10 cellular contexts compared by ENCODE assay signal in genomic region chr22:17726561-17727243, GRCh38. TPM values are rescaled to one million over a fixed set of nuclear protein-coding genes. Genes with fewer than 3 reads are reported as not detected.
DNase-seq lines count a peak whose midpoint lies in the region; ATAC-seq and TF ChIP-seq lines count a peak whose summit lies in the region.
"Had no signal": no experiment of that assay in that cellular context is flagged by ENCODE, and none has a peak within 500 bp of the region (broad histone marks: within the 10 kb centered on the region; RNA-seq: fewer than 3 reads in every experiment).

No MANE protein-coding gene starts in this region.

- H3K9me3 Mint-ChIP-seq in neural progenitor cell = no peaks in the 10 kb centered on the region

- H3K9ac ChIP-seq in neural progenitor cell = no peak overlapping the region
- H3K9ac ChIP-seq: KMS-11 had no signal

- H3K4me1 Mint-ChIP-seq in neural progenitor cell = no peaks in the 10 kb centered on the region

- H3K27ac ChIP-seq in dorsolateral prefrontal cortex (peak overlapping the region in 30 of 59 donors; percentile 7 to 89 (median 50)), neural progenitor cell (no peak overlapping the region)
- H3K27ac ChIP-seq: KMS-11 had no signal

- no peak overlapping the region for H3K4me2 ChIP-seq in neural progenitor cell
- H3K4me2 ChIP-seq: KMS-11 had no signal

- H3K27ac Mint-ChIP-seq in neural progenitor cell = peak overlapping the region; percentile 10

- H3K36me3 Mint-ChIP-seq in neural progenitor cell = peaks cover 23% of the 10 kb centered on the region

- H4K20me1 ChIP-seq in neural progenitor cell (ENCODE audit: low read depth) = no peaks in the 10 kb centered on the region

- TF ChIP-seq CTCF in dorsolateral prefrontal cortex (IDR thresholded peaks at IDR 0.05 in 54 of 56, conservative IDR thresholded peaks at IDR 0.05 in 2 of 56; ENCODE audit: low read depth in 1 of 56, partially characterized antibody in 56 of 56) (no peak), neural progenitor cell (IDR thresholded peaks at IDR 0.05) (no peak)

- H3K4me1 ChIP-seq in neural progenitor cell = no peaks in the 10 kb centered on the region

- H3K9me3 ChIP-seq in neural progenitor cell (ENCODE audit: low read depth) = no peaks in the 10 kb centered on the region

- no peaks in the 10 kb centered on the region for H3K36me3 ChIP-seq in neural progenitor cell

- no peak overlapping the region for H2AFZ ChIP-seq in neural progenitor cell (replicated peaks)

- in situ Hi-C loops in G401 (cut with HindIII; ENCODE audit: low sequenced_read_pairs) (no loop called here), ACHN (cut with HindIII; ENCODE audit: low pct_ligation_motif_present, low pct_unique_long_range_greater_than_20kb, low sequenced_read_pairs) (no loop called here)

- DNase-seq in G401 (ENCODE audit: low spot score) = peak; percentile 87
- peak; percentile 71 for DNase-seq in RPMI7951 (ENCODE audit: low read depth)
- DNase-seq in dorsolateral prefrontal cortex = peak in 1 of 10 donors; percentile 74
- DNase-seq in neural progenitor cell (ENCODE audit: low spot score) = no peak
- no peak for DNase-seq in effector CD8-positive, alpha-beta T cell (lab: John Stamatoyannopoulos, UW)
- no peak for DNase-seq in ACHN
- no peak for DNase-seq in stimulated activated CD4-positive, alpha-beta T cell treated with anti-CD3 and anti-CD28 coated beads, Interleukin-4, amount 100 ng/mL, for 1 hour
- DNase-seq: H7 had no signal

- no peaks in the 10 kb centered on the region for H3K79me2 ChIP-seq in neural progenitor cell (ENCODE audit: low read depth)

- H3K4me3 ChIP-seq in dorsolateral prefrontal cortex (no peak overlapping the region), neural progenitor cell (no peak overlapping the region)

- H3K27me3 ChIP-seq in dorsolateral prefrontal cortex = no peaks in the 10 kb centered on the region
- no peaks in the 10 kb centered on the region for H3K27me3 ChIP-seq in neural progenitor cell

- intact Hi-C loops in dorsolateral prefrontal cortex (cut with DNase I) = loop anchor here in 1 of 2 donors (10.0 kb wide), 1 partner anchor 92 kb away; the partner anchor contains the start of gene BCL2L13

- H3K4me3 Mint-ChIP-seq in neural progenitor cell = no peak overlapping the region

- H3K27me3 Mint-ChIP-seq in neural progenitor cell (ENCODE audit: insufficient read depth, low read depth) = peaks cover 2% of the 10 kb centered on the region

- no peaks in the 10 kb centered on the region for H3F3A ChIP-seq in neural progenitor cell (ENCODE audit: low read depth)

- ATAC-seq in HG02759 (IDR thresholded peaks at IDR 0.05; ENCODE audit: unreplicated experiment) = no peak

RNA-seq across cellular contexts. Expression of gene BID, which starts 47.6 kb away (rescaled TPM):
- 28.4 and 58.9 TPM in 2 replicates for total RNA-seq in G401 (2014; rRNA removed; shearing (Covaris generic))
- total RNA-seq in RPMI7951 (2014; rRNA removed; shearing (Covaris generic)) = 30.4 and 36.7 TPM in 2 replicates
- total RNA-seq in dorsolateral prefrontal cortex (10 to 100 TPM; 14.9 to 53.3 (median 31.3) TPM), neural progenitor cell (ENCODE audit: low replicate concordance) (16.6 and 29.2 TPM in 2 replicates)

Comparison
In these comparisons a context has a peak if more than half of its experiments do, and no peak if none do; other contexts are left out.
1. DNase-seq: peak in G401 (single experiment) and RPMI7951 (single experiment); none in neural progenitor cell (single experiment), effector CD8-positive, alpha-beta T cell (single experiment), ACHN (single experiment) and stimulated activated CD4-positive, alpha-beta T cell treated with anti-CD3 and anti-CD28 coated beads, Interleukin-4, amount 100 ng/mL, for 1 hour (single experiment).